ENCODE assay signal across 23 cellular contexts in genomic region chr19:47614559-47614958, GRCh38. TPM values are rescaled to one million over a fixed set of nuclear protein-coding genes. Genes with fewer than 3 reads are reported as not detected.
DNase-seq lines count a peak whose midpoint lies in the region; ATAC-seq, FAIRE-seq and TF ChIP-seq lines count a peak whose summit lies in the region.
"Had no signal": no experiment of that assay in that cellular context is flagged by ENCODE, and none has a peak within 500 bp of the region (broad histone marks: within the 10 kb centered on the region; RNA-seq: fewer than 3 reads in every experiment).

No MANE protein-coding gene starts in this region.

- H2AFZ ChIP-seq in K562 (ENCODE audit: low read depth, low read length) = no peak overlapping the region

- no peak overlapping the region for H3K9ac ChIP-seq in K562 (ENCODE audit: insufficient read depth in 1 of 2, low read depth in 2 of 2, low read length in 2 of 2)

- no peak for TF ChIP-seq CTCF in HEK293 (tag by site-specific recombination; IDR thresholded peaks at IDR 0.05)
- no peak for TF ChIP-seq CTCF in K562 (IDR thresholded peaks at IDR 0.05 in 2 of 3, conservative IDR thresholded peaks at IDR 0.05 in 1 of 3; ENCODE audit: insufficient read depth in 2 of 3, low read depth in 1 of 3, low read length in 3 of 3)
- no peak for TF ChIP-seq CTCF in glutamatergic neuron (IDR thresholded peaks at IDR 0.05; ENCODE audit: partially characterized antibody, unreplicated experiment)
- no peak for TF ChIP-seq CTCF in gastrocnemius medialis (IDR thresholded peaks at IDR 0.05 in 4 of 5, conservative IDR thresholded peaks at IDR 0.05 in 1 of 5)

- H3K27ac ChIP-seq in HEK293 (ENCODE audit: extremely low read depth, low read depth, low read length) (no peak overlapping the region), K562 (ENCODE audit: extremely low read depth, low read depth, low read length) (no peak overlapping the region), gastrocnemius medialis (peak overlapping the region in 3 of 4 donors; percentile 49 to 98 (median 92))
- H3K27ac ChIP-seq: A549, BLaER1, HL-60 had no signal

- WGBS in K562 (ENCODE audit: insufficient coverage, low coverage, missing lambda C conversion rate) = 94% methylated on average over 10 of the region's 10 CpGs

- no peaks in the 10 kb centered on the region for H3K36me3 Mint-ChIP-seq in glutamatergic neuron (ENCODE audit: unreplicated experiment)
- peaks cover 16% of the 10 kb centered on the region for H3K36me3 Mint-ChIP-seq in activated naive CD4-positive, alpha-beta T cell treated with anti-CD3 and anti-CD28 coated beads, Interleukin-2, amount 10 ng/mL, durations not matched to agents 7 days and 5 days

- H3K9me3 ChIP-seq in HEK293 (ENCODE audit: control insufficient read depth, insufficient read depth, low read depth, low read length) (no peaks in the 10 kb centered on the region), K562 (replicated peaks; ENCODE audit: control insufficient read depth, insufficient read depth, low read depth, low read length) (no peaks in the 10 kb centered on the region), gastrocnemius medialis (no peaks in the 10 kb centered on the region)
- H3K9me3 ChIP-seq: A549, BLaER1 had no signal

- H3K27me3 ChIP-seq in K562 (ENCODE audit: control insufficient read depth in 2 of 2, insufficient read depth in 2 of 2, low read length in 2 of 2) (no peaks in the 10 kb centered on the region), gastrocnemius medialis (no peaks in the 10 kb centered on the region)
- H3K27me3 ChIP-seq: BLaER1 had no signal

- BruUV-seq in K562 (replicated peaks; lab: Mats Ljungman, UMichigan) = no TSS peak

- H3K4me2 ChIP-seq in K562 (ENCODE audit: insufficient read depth, low read length) = no peak overlapping the region
- H3K4me2 ChIP-seq: A549 had no signal

- no peak overlapping the region for H3K27ac Mint-ChIP-seq in glutamatergic neuron (ENCODE audit: unreplicated experiment)
- no peak overlapping the region for H3K27ac Mint-ChIP-seq in activated naive CD4-positive, alpha-beta T cell treated with anti-CD3 and anti-CD28 coated beads, Interleukin-2, amount 10 ng/mL, durations not matched to agents 7 days and 5 days
- H3K27ac Mint-ChIP-seq: CD8-positive, alpha-beta T cell had no signal

- CTCF ChIA-PET in HEK293 (lab: Yijun Ruan, JAX) (no interaction called here), K562 (lab: Yijun Ruan, JAX; ENCODE audit: low intra/inter-chr PET ratio) (no interaction called here)
- CTCF ChIA-PET in activated naive CD4-positive, alpha-beta T cell treated with anti-CD3 and anti-CD28 coated beads, Interleukin-2, amount 10 ng/mL, durations not matched to agents 7 days and 5 days (lab: Charles Lee) = no interaction called here

- peaks cover 30% of the 10 kb centered on the region for H3K4me1 Mint-ChIP-seq in glutamatergic neuron (ENCODE audit: low read depth, unreplicated experiment)
- H3K4me1 Mint-ChIP-seq in activated naive CD4-positive, alpha-beta T cell treated with anti-CD3 and anti-CD28 coated beads, Interleukin-2, amount 10 ng/mL, durations not matched to agents 7 days and 5 days = peaks cover 25% of the 10 kb centered on the region

- in situ Hi-C loops in K562 (cut with MboI) (no loop called here), gastrocnemius medialis (cut with MboI; ENCODE audit: low sequenced_read_pairs in 4 of 4) (no loop called here)

- peaks cover 46% of the 10 kb centered on the region for H4K20me1 ChIP-seq in K562 (replicated peaks; ENCODE audit: control insufficient read depth, insufficient read depth, low read length)

- POLR2A ChIA-PET in HEK293 (lab: Yijun Ruan, JAX) (interaction anchor here (1.2 kb wide), 1 partner anchor 12 kb away, joined by 4 read pairs; no protein-coding TSS in a partner anchor), K562 (lab: Yijun Ruan, JAX) (interaction anchor here (0.7 kb wide), 1 partner anchor 103 kb away, joined by 3 read pairs; no protein-coding TSS in a partner anchor)

- no peak for TF ChIP-seq RAD21 in K562 (CRISPR knock-in tag; conservative IDR thresholded peaks at IDR 0.05 in 1 of 2, IDR thresholded peaks at IDR 0.05 in 1 of 2)

- H3K27me3 Mint-ChIP-seq in glutamatergic neuron (ENCODE audit: unreplicated experiment) = peaks cover 2% of the 10 kb centered on the region
- no peaks in the 10 kb centered on the region for H3K27me3 Mint-ChIP-seq in activated naive CD4-positive, alpha-beta T cell treated with anti-CD3 and anti-CD28 coated beads, Interleukin-2, amount 10 ng/mL, durations not matched to agents 7 days and 5 days

- H3K36me3 ChIP-seq in HEK293 (ENCODE audit: control insufficient read depth in 2 of 2, insufficient read depth in 1 of 2, low read length in 2 of 2) (peaks cover 11 to 17% of the 10 kb centered on the region in 2 experiments; a peak in 2 of 3 replicates), K562 (ENCODE audit: control insufficient read depth, insufficient read depth, low read length) (no peaks in the 10 kb centered on the region; the same call in 2 of the 3 replicates), gastrocnemius medialis (no peaks in the 10 kb centered on the region)

- H3K79me2 ChIP-seq in K562 (ENCODE audit: control insufficient read depth, insufficient read depth, low read length) = peaks cover 77% of the 10 kb centered on the region

- H3K4me1 ChIP-seq in HEK293 (ENCODE audit: control insufficient read depth, insufficient read depth, low read length) (peaks cover 10% of the 10 kb centered on the region), K562 (replicated peaks in 1 of 2; ENCODE audit: control insufficient read depth in 2 of 2, insufficient read depth in 2 of 2, low read length in 2 of 2) (peaks cover 3 to 28% of the 10 kb centered on the region in 2 experiments; a peak in 4 of 5 replicates), gastrocnemius medialis (peaks cover 44 to 67% of the 10 kb centered on the region in 2 donors)

- peak; percentile 44 for FAIRE-seq in K562 (lab: Jason Lieb, UNC)
- FAIRE-seq: A549, H54, HTR-8/SVneo, RCC 7860 had no signal

- no peak for ATAC-seq in K562
- no peak for ATAC-seq in gastrocnemius medialis
- ATAC-seq in GM21515 (IDR thresholded peaks at IDR 0.05; ENCODE audit: unreplicated experiment) = no peak
- no peak for ATAC-seq in GM19328 (IDR thresholded peaks at IDR 0.05; ENCODE audit: unreplicated experiment)
- ATAC-seq in GM19463 (IDR thresholded peaks at IDR 0.05; ENCODE audit: unreplicated experiment) = no peak
- ATAC-seq: A549; CD8-positive, alpha-beta T cell; Right ventricle myocardium inferior had no signal

- TF ChIP-seq EP300 in K562 (IDR thresholded peaks at IDR 0.05; ENCODE audit: low read length) = no peak

- H3K9me3 Mint-ChIP-seq in glutamatergic neuron (ENCODE audit: unreplicated experiment) = peaks cover 6% of the 10 kb centered on the region
- no peaks in the 10 kb centered on the region for H3K9me3 Mint-ChIP-seq in activated naive CD4-positive, alpha-beta T cell treated with anti-CD3 and anti-CD28 coated beads, Interleukin-2, amount 10 ng/mL, durations not matched to agents 7 days and 5 days
- H3K9me3 Mint-ChIP-seq: CD8-positive, alpha-beta T cell had no signal

- H3K4me3 ChIP-seq in HEK293 (ENCODE audit: low read depth, low read length) (no peak overlapping the region), K562 (no peak overlapping the region), gastrocnemius medialis (no peak overlapping the region)
- H3K4me3 ChIP-seq: A549, BLaER1 had no signal

- TF ChIP-seq POLR2A in K562 (conservative IDR thresholded peaks at IDR 0.05) = no peak
- TF ChIP-seq POLR2A in gastrocnemius medialis (IDR thresholded peaks at IDR 0.05) = no peak

- no peaks in the 10 kb centered on the region for H3K9me1 ChIP-seq in K562 (ENCODE audit: control insufficient read depth, insufficient read depth, low read length)

- intact Hi-C loops in K562 (cut with micrococcal nuclease) (no loop called here), gastrocnemius medialis (cut with DNase I; ENCODE audit: low total_unique reads) (no loop called here)

- peak overlapping the region; percentile 12 for H3K4me3 Mint-ChIP-seq in glutamatergic neuron (ENCODE audit: unreplicated experiment)
- no peak overlapping the region for H3K4me3 Mint-ChIP-seq in activated naive CD4-positive, alpha-beta T cell treated with anti-CD3 and anti-CD28 coated beads, Interleukin-2, amount 10 ng/mL, durations not matched to agents 7 days and 5 days
- H3K4me3 Mint-ChIP-seq: CD8-positive, alpha-beta T cell had no signal

- no peak for DNase-seq in K562 (ENCODE audit: extremely low read depth in 1 of 4, low spot score in 3 of 4)
- no peak for DNase-seq in glutamatergic neuron
- no peak for DNase-seq in gastrocnemius medialis
- no peak for DNase-seq in activated naive CD4-positive, alpha-beta T cell treated with anti-CD3 and anti-CD28 coated beads, Interleukin-2, amount 10 ng/mL, durations not matched to agents 7 days and 5 days
- DNase-seq: Calu3; CD8-positive, alpha-beta T cell; GF-D8; NCI-H1105 treated with DMSO at 0.1 percent for 48 hours; NCI-H1694 treated with DMSO at 0.1 percent for 48 hours; NCI-H510A; NCI-H774 had no signal

RNA-seq across cellular contexts. Expression of gene BICRA, which starts 5.6 kb away (rescaled TPM):
- total RNA-seq in K562 (2011; cell fraction: chromatin; rRNA removed; ENCODE audit: low replicate concordance) = 9.5 and 15.2 TPM in 2 replicates
- total RNA-seq in K562 (2011; cell fraction: nucleolus; rRNA removed) = 8.5 and 9.6 TPM in 2 replicates
- total RNA-seq in K562 (2011; cell fraction: nucleoplasm; rRNA removed) = 8.5 and 11.8 TPM in 2 replicates
- total RNA-seq in K562 (2014; rRNA removed) (1.0 and 1.2 TPM in 2 replicates), K562 (2014; rRNA removed; fragmentation: Illumina TruSeq; extraction: Trizol) (0.87 and 1.6 TPM in 2 replicates), K562 (2015; rRNA removed; fragmentation: Illumina TruSeq; extraction: Trizol) (1.4 and 1.5 TPM in 2 replicates), K562 (2021) (8.8 and 9.0 TPM in 2 replicates), glutamatergic neuron (ENCODE audit: unreplicated experiment) (55.5 TPM), gastrocnemius medialis (10 to 100 TPM in 3 of 4 donors, 1 to 10 TPM in 1; 8.4 to 35.2 (median 28.7) TPM)
- polyA plus RNA-seq in K562 (2011; rRNA removed) (0.26 and 0.51 TPM in 2 replicates), K562 (2014; fragmentation: Illumina TruSeq; extraction: Trizol) (7.4 and 7.6 TPM in 2 replicates), K562 (2014; fragmentation: Nextera tagmentation; extraction: Ambion mirVana) (under 1 TPM; 0.01 to 0.07 TPM), K562 (2014; rRNA removed) (1.7 and 2.7 TPM in 2 replicates)
- 0.29 and 0.31 TPM in 2 replicates for polyA plus RNA-seq in K562 (2011; cell fraction: cytosol; rRNA removed)
- 2.0 and 2.6 TPM in 2 replicates for polyA plus RNA-seq in K562 (2011; cell fraction: nucleus; rRNA removed)
- 5.1 and 5.2 TPM in 2 replicates for polyA plus RNA-seq in K562 (2012)
- polyA minus RNA-seq in K562 (2011; rRNA and poly(A)+ RNA removed) = 0.90 and 1.2 TPM in 2 replicates
- polyA minus RNA-seq in K562 (2011; cell fraction: cytosol; rRNA and poly(A)+ RNA removed) = 1.2 and 1.3 TPM in 2 replicates
- polyA minus RNA-seq in K562 (2011; cell fraction: nucleus; rRNA and poly(A)+ RNA removed) = 3.1 and 4.8 TPM in 2 replicates

RNA-seq across cellular contexts. Expression of gene ZNF541, which starts 41.6 kb away (rescaled TPM):
- not detected in 2 replicates for total RNA-seq in K562 (2011; cell fraction: chromatin; rRNA removed; ENCODE audit: low replicate concordance)
- not detected in 2 replicates for total RNA-seq in K562 (2011; cell fraction: nucleolus; rRNA removed)
- not detected in 2 replicates for total RNA-seq in K562 (2011; cell fraction: nucleoplasm; rRNA removed)
- 0.09 and 0.12 TPM in 2 replicates for total RNA-seq in K562 (2014; rRNA removed)
- 0.03 and 0.04 TPM in 2 replicates for total RNA-seq in K562 (2014; rRNA removed; fragmentation: Illumina TruSeq; extraction: Trizol)
- 0.08 and 0.11 TPM in 2 replicates for total RNA-seq in K562 (2015; rRNA removed; fragmentation: Illumina TruSeq; extraction: Trizol)
- total RNA-seq in K562 (2021) = 0.04 and 0.16 TPM in 2 replicates
- 0.06 and 0.15 TPM in 2 replicates for polyA plus RNA-seq in K562 (2011; rRNA removed)
- polyA plus RNA-seq in K562 (2011; cell fraction: cytosol; rRNA removed) = 0.10 and 0.15 TPM in 2 replicates
- 0.07 TPM in 1 of 2 replicates, not detected in the other for polyA plus RNA-seq in K562 (2011; cell fraction: nucleus; rRNA removed)
- polyA plus RNA-seq in K562 (2012) = 0.14 and 0.37 TPM in 2 replicates
- polyA plus RNA-seq in K562 (2014; fragmentation: Illumina TruSeq; extraction: Trizol) = 0.07 TPM in 1 of 2 replicates, not detected in the other
- under 1 TPM in 1 of 2 experiments, not detected in 1; 0.04 TPM for polyA plus RNA-seq in K562 (2014; fragmentation: Nextera tagmentation; extraction: Ambion mirVana)
- polyA plus RNA-seq in K562 (2014; rRNA removed) = 0.03 and 0.04 TPM in 2 replicates
- polyA minus RNA-seq in K562 (2011; rRNA and poly(A)+ RNA removed) = not detected in 2 replicates
- polyA minus RNA-seq in K562 (2011; cell fraction: cytosol; rRNA and poly(A)+ RNA removed) = not detected in 2 replicates
- not detected in 2 replicates for polyA minus RNA-seq in K562 (2011; cell fraction: nucleus; rRNA and poly(A)+ RNA removed)
- total RNA-seq in glutamatergic neuron (ENCODE audit: unreplicated experiment) = not detected
- total RNA-seq in gastrocnemius medialis = not detected
- total RNA-seq: Calu3, OCI-LY7 had no signal
- polyA plus RNA-seq: A549 had no signal

Comparison
In these comparisons a context has a peak if more than half of its experiments do, and no peak if none do; other contexts are left out.
1. H3K27ac ChIP-seq: peak in gastrocnemius medialis (3 of 4); none in HEK293 (single experiment) and K562 (single experiment).
2. Of the 44 proteins assayed by ChIP-seq in both K562 and HEK293: peak only in K562: none; only in HEK293: none; in both: ZNF146; in neither: 43.